8 cellular contexts compared by ENCODE assay signal in the genomic region with DNA sequence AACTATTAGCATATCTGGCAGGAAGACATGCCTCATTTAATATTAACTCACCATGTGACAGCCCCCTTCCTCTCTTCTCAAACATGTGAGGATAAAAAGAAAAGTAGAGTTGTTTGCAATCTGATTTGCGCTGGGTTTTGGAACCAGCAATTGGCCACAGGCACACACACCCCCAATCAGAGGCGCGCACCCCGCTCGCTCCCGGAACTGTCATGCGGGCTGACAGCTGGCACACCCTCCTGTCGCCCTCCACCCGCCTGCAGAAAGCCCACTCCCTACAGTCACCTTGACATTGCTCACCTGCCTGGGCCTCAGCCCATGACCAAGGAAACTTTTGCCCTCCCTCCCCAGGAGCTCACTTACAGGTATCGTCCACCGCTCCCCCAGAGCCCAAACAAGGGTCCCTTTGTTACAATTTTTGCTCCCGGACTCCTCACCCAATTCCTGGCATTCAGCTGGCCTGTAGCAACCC. TPM values are rescaled to one million over a fixed set of nuclear protein-coding genes. Genes with fewer than 3 reads are reported as not detected.
A peak's percentile ranks its signal among the peaks of the same experiment; 100 is the strongest.
DNase-seq lines count a peak whose midpoint lies in the region; ATAC-seq and TF ChIP-seq lines count a peak whose summit lies in the region.

No MANE protein-coding gene starts in this region.

- no peaks in the 10 kb centered on the region for H3K9me3 Mint-ChIP-seq in chondrocyte (ENCODE audit: low read depth)

- DNase-seq in NCI-H1417 (lab: John Stamatoyannopoulos, UW) (peak in 2 of 3 experiments; percentile 11 to 33), NCI-H1417 treated with DMSO at 0.1 percent for 48 hours (lab: John Stamatoyannopoulos, UW) (no peak), NCI-H345 treated with DMSO at 0.1 percent for 48 hours (lab: John Stamatoyannopoulos, UW; ENCODE audit: unreplicated experiment) (peak; percentile 62), chondrocyte (ENCODE audit: low spot score) (no peak), right lobe of liver (peak; percentile 77 to 92 (median 91)), substantia nigra (lab: John Stamatoyannopoulos, UW) (peak in 4 of 49 donors; percentile 1 to 14 (median 2))
- no peak for DNase-seq in stimulated activated CD8-positive, alpha-beta memory T cell treated with anti-CD3 and anti-CD28 coated beads, Interleukin-4, amount 100 ng/mL, for 48 hours

- no peaks in the 10 kb centered on the region for H3K36me3 Mint-ChIP-seq in chondrocyte (ENCODE audit: low read depth)

- TF ChIP-seq POLR2A in right lobe of liver (IDR thresholded peaks at IDR 0.05), result peak; percentile 21

- H3K36me3 ChIP-seq in right lobe of liver, result no peaks in the 10 kb centered on the region

- no peaks in the 10 kb centered on the region for H3K27me3 Mint-ChIP-seq in chondrocyte (ENCODE audit: low read depth)

- no peaks in the 10 kb centered on the region for H3K9me3 ChIP-seq in right lobe of liver

- intact Hi-C loops in right lobe of liver (cut with DNase I), result no loop called here

- no peaks in the 10 kb centered on the region for H3K27me3 ChIP-seq in right lobe of liver

- peak overlapping the region; percentile 97 for H3K4me3 Mint-ChIP-seq in chondrocyte (ENCODE audit: unreplicated experiment)

- peaks cover 42% of the 10 kb centered on the region for H3K4me1 Mint-ChIP-seq in chondrocyte (ENCODE audit: low read depth)

- H3K27ac ChIP-seq in right lobe of liver (peak overlapping the region; percentile 91 to 98 (median 97)), substantia nigra (ENCODE audit: low read depth, low read length, poor library complexity, severe bottlenecking) (peak overlapping the region; percentile 56)

- 0% methylated on average over 10 of the region's 12 CpGs for WGBS in right lobe of liver (ENCODE audit: insufficient coverage, low coverage, low lambda C conversion rate, missing lambda C conversion rate)

- TF ChIP-seq CTCF in chondrocyte (IDR thresholded peaks at IDR 0.05) (no peak), right lobe of liver (IDR thresholded peaks at IDR 0.05) (no peak)

- peaks cover 0 to 33% (median 5%) of the 10 kb centered on the region in 4 donors for H3K4me1 ChIP-seq in right lobe of liver

- peak overlapping the region; percentile 70 to 78 (median 71) for H3K4me3 ChIP-seq in right lobe of liver

- peak overlapping the region; percentile 94 for H3K27ac Mint-ChIP-seq in chondrocyte (ENCODE audit: unreplicated experiment)

- peak; percentile 61 to 76 (median 70) for ATAC-seq in right lobe of liver
- ATAC-seq in GM21526 (IDR thresholded peaks at IDR 0.05; ENCODE audit: low FRiP score, unreplicated experiment), result no peak

RNA-seq across cellular contexts. Expression of a gene that starts 1.1 kb away (rescaled TPM):
- 37.9 to 43.7 TPM (median 40.2 TPM) in 3 replicates for total RNA-seq in chondrocyte
- 100 to 1,000 TPM in 1 of 6 experiments, 10 to 100 TPM in 5; 38.1 to 133 (median 67.6) TPM for total RNA-seq in right lobe of liver

Comparison
In these comparisons a context has a peak if more than half of its experiments do, and no peak if none do; other contexts are left out.
1. DNase-seq: peak in NCI-H1417 (2 of 3), NCI-H345 treated with DMSO at 0.1 percent for 48 hours (single experiment) and right lobe of liver (3 of 3); none in NCI-H1417 treated with DMSO at 0.1 percent for 48 hours (single experiment), chondrocyte (single experiment) and stimulated activated CD8-positive, alpha-beta memory T cell treated with anti-CD3 and anti-CD28 coated beads, Interleukin-4, amount 100 ng/mL, for 48 hours (single experiment).